ENCODE assay signal across 7 cellular contexts in the genomic region with DNA sequence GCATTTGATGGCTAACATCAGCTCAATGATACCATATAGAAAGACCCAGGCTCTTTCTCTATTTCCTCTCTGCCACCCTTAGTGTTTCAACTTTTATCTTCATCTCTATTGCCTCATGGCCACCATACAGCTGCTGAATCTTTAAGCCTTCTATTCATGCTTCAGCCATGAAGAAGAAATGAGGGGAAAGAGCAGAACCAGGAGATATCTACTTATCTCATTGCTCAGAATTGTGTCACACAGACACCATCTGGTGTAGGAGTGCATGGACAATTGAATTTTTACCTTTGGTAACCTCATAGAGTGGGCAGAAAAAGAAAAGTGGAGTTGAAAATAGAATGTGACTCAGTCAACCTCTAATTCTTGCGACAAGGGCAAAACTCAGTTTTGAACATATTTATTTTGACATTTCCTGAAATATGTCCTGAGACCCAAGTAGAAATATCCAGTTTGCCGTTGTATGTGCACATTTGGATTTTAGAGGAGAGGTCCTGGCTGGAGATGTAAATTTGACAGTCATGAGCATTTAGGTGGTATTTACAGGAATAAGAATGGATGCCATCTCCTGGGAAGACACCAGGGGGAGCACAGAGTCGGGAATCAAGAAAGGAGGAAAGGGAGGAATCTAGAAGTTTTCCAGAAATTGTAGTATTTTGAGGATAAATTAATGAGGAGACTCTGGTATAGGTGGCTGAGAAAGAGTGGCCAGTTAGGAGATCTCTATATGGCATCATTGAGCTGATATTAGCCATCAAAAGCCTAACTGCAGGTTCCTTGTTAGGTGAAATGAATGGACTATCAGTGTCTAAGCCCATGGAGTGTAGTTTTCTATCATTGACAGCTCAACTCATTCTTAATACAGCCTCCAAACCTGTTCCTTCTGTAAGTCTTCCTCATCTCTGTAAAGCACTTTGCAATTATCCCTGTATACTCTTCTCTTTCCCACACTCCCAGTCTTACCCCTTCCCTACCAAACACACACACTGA. TPM values are rescaled to one million over a fixed set of nuclear protein-coding genes. Genes with fewer than 3 reads are reported as not detected.
DNase-seq lines count a peak whose midpoint lies in the region; ATAC-seq and TF ChIP-seq lines count a peak whose summit lies in the region.

No MANE protein-coding gene starts in this region.

- TF ChIP-seq EP300 in ovary (IDR thresholded peaks at IDR 0.05): no peak

- intact Hi-C loops in PC-3 (cut with micrococcal nuclease): loop anchor here (1.0 kb wide), 1 partner anchor 352 kb away; no protein-coding TSS in a partner anchor
- intact Hi-C loops in ovary (cut with DNase I): loop anchor here (5.0 to 10.0 kb wide), 4 partner anchors 347 to 357 kb away; no protein-coding TSS in a partner anchor
- intact Hi-C loops in aorta (cut with DNase I): loop anchor here (2.0 to 5.0 kb wide), 2 partner anchors 353 to 354 kb away; no protein-coding TSS in a partner anchor

- H3K36me3 ChIP-seq in PC-3 (ENCODE audit: low read depth, low read length) (no peaks in the 10 kb centered on the region), ovary (no peaks in the 10 kb centered on the region), aorta (ENCODE audit: control insufficient read depth in 1 of 2, insufficient read depth in 2 of 2, low read length in 1 of 2) (no peaks in the 10 kb centered on the region)

- H3K4me2 ChIP-seq in PC-3 (ENCODE audit: low read length): no peak overlapping the region

- no peaks in the 10 kb centered on the region for H3F3A ChIP-seq in PC-3 (ENCODE audit: low read length, unreplicated experiment)

- BruUV-seq in PC-3 (replicated peaks; lab: Mats Ljungman, UMichigan): no TSS peak

- TF ChIP-seq CTCF in GM12875 (IDR thresholded peaks at IDR 0.05; ENCODE audit: borderline replicate concordance, insufficient read depth, low read depth, low read length) (0 out of 2 replicates have a peak, but pooled peaks have one; percentile 26), PC-3 (conservative IDR thresholded peaks at IDR 0.05; ENCODE audit: low read depth, low read length) (peak; percentile 69), fibroblast of pulmonary artery (IDR thresholded peaks at IDR 0.05; ENCODE audit: low read length, missing control alignments) (peak; percentile 94), ovary (IDR thresholded peaks at IDR 0.05) (peak in 2 of 3 donors; percentile 53 to 65)

- peak; percentile 44 for DNase-seq in PC-3
- DNase-seq in fibroblast of pulmonary artery (ENCODE audit: low read depth): peak; percentile 63
- peak in 3 of 5 donors; percentile 25 to 68 (median 37) for DNase-seq in ovary
- no peak for DNase-seq in aorta

- 36 to 37% (median 37%) methylated on average over 3 of the region's 3 CpGs for WGBS in ovary, 3 donors
- 31 to 34% methylated on average over 3 of the region's 3 CpGs for WGBS in aorta, 2 donors

- H3K27me3 ChIP-seq in PC-3 (ENCODE audit: low read length) (peaks cover 22% of the 10 kb centered on the region), ovary (no peaks in the 10 kb centered on the region), aorta (ENCODE audit: control insufficient read depth in 1 of 2, insufficient read depth in 2 of 2, low read length in 1 of 2) (no peaks in the 10 kb centered on the region)

- H3K9me3 ChIP-seq in PC-3 (ENCODE audit: low read length): no peaks in the 10 kb centered on the region
- no peaks in the 10 kb centered on the region for H3K9me3 ChIP-seq in ovary
- no peaks in the 10 kb centered on the region for H3K9me3 ChIP-seq in aorta (ENCODE audit: control insufficient read depth, low read length)

- no peak overlapping the region for H3K27ac ChIP-seq in PC-3 (ENCODE audit: low read length)
- no peak overlapping the region for H3K27ac ChIP-seq in ovary
- H3K27ac ChIP-seq in aorta (ENCODE audit: low read depth in 1 of 2, low read length in 2 of 2): no peak overlapping the region

- H3K4me3 ChIP-seq in GM12875 (ENCODE audit: low read depth, low read length) (no peak overlapping the region), PC-3 (ENCODE audit: low read length) (no peak overlapping the region), fibroblast of pulmonary artery (replicated peaks; ENCODE audit: low read depth, low read length) (no peak overlapping the region), ovary (no peak overlapping the region), aorta (ENCODE audit: low read length in 2 of 2) (no peak overlapping the region)

- POLR2A ChIA-PET in PC-3 (lab: Charles Lee; ENCODE audit: unreplicated experiment): no interaction called here

- no peaks in the 10 kb centered on the region for H3K9me2 ChIP-seq in PC-3 (replicated peaks; ENCODE audit: low read length)

- H3K79me2 ChIP-seq in PC-3 (ENCODE audit: low read length): no peaks in the 10 kb centered on the region

- no peaks in the 10 kb centered on the region for H3K4me1 ChIP-seq in PC-3 (ENCODE audit: insufficient read depth, low read length)
- no peaks in the 10 kb centered on the region for H3K4me1 ChIP-seq in ovary (ENCODE audit: insufficient read depth)
- H3K4me1 ChIP-seq in aorta (ENCODE audit: control insufficient read depth in 1 of 2, insufficient read depth in 2 of 2, low read length in 2 of 2): no peaks in the 10 kb centered on the region

- CTCF ChIA-PET in PC-3 (lab: Charles Lee): no interaction called here

- ATAC-seq in PC-3 (no peak), aorta (ENCODE audit: low FRiP score) (no peak), HG02642 (IDR thresholded peaks at IDR 0.05; ENCODE audit: poor library complexity, unreplicated experiment) (no peak), HG03342 (IDR thresholded peaks at IDR 0.05; ENCODE audit: unreplicated experiment) (no peak)

- TF ChIP-seq POLR2A in ovary (IDR thresholded peaks at IDR 0.05): no peak

- H2AFZ ChIP-seq in PC-3 (ENCODE audit: low read length): no peak overlapping the region

- no peaks in the 10 kb centered on the region for H4K20me1 ChIP-seq in PC-3 (ENCODE audit: low read length)

- no peak overlapping the region for H3K9ac ChIP-seq in PC-3 (ENCODE audit: low read length)

RNA-seq across cellular contexts. Expression of a gene that starts 7.0 kb away (rescaled TPM):
- total RNA-seq in PC-3 (2014; rRNA removed) (not detected in 2 replicates), ovary (1 to 10 TPM in 2 of 7 donors, under 1 TPM in 4, not detected in 1; 0.07 to 1.6 (median 0.50) TPM), aorta (1 to 10 TPM; 1.9 to 2.8 TPM)
- polyA plus RNA-seq in ovary (1 to 10 TPM in 1 of 2 donors, under 1 TPM in 1; 0.41 to 2.2 TPM), aorta (1 to 10 TPM in 1 of 2 donors, under 1 TPM in 1; 0.82 to 1.3 TPM)

RNA-seq across cellular contexts. Expression of a gene that starts 38.4 kb away (rescaled TPM):
- total RNA-seq in PC-3 (2014; rRNA removed) (372 and 564 TPM in 2 replicates), ovary (100 to 1,000 TPM in 1 of 7 donors, 10 to 100 TPM in 6; 14.7 to 310 (median 41.1) TPM), aorta (10 to 100 TPM; 42.8 to 64.6 TPM)
- polyA plus RNA-seq in ovary (10 to 100 TPM; 37.6 to 47.8 TPM), aorta (10 to 100 TPM; 24.0 to 28.3 TPM)

Comparison
In these comparisons a context has a peak if more than half of its experiments do, and no peak if none do; other contexts are left out.
1. CTCF ChIP-seq: peak in every context shown above with its lines; median percentile 94 in fibroblast of pulmonary artery; 69 in PC-3; 59 in ovary; 26 in GM12875.
2. DNase-seq: peak in PC-3 (single experiment), fibroblast of pulmonary artery (single experiment) and ovary (3 of 5); none in aorta (0 of 2).